In genomic region chr2:26295511-26295910, GRCh38 we compare ENCODE assay signal across 4 cellular contexts.
TF ChIP-seq lines count a peak whose summit lies in the region.

No MANE protein-coding gene starts in this region.

TF ChIP-seq in SK-N-SH treated with all-trans-retinoic acid at 6 μM for 48 hours, 23 proteins besides CTCF, POLR2A, EP300 and RAD21:
- TF ChIP-seq RARB (CRISPR knock-in tag; IDR thresholded peaks at IDR 0.05) (no peak), ZC3H10 (CRISPR knock-in tag; IDR thresholded peaks at IDR 0.05) (no peak), ZNF8 (CRISPR knock-in tag; IDR thresholded peaks at IDR 0.05) (peak; percentile 72)
- TF ChIP-seq, protein P1, sequence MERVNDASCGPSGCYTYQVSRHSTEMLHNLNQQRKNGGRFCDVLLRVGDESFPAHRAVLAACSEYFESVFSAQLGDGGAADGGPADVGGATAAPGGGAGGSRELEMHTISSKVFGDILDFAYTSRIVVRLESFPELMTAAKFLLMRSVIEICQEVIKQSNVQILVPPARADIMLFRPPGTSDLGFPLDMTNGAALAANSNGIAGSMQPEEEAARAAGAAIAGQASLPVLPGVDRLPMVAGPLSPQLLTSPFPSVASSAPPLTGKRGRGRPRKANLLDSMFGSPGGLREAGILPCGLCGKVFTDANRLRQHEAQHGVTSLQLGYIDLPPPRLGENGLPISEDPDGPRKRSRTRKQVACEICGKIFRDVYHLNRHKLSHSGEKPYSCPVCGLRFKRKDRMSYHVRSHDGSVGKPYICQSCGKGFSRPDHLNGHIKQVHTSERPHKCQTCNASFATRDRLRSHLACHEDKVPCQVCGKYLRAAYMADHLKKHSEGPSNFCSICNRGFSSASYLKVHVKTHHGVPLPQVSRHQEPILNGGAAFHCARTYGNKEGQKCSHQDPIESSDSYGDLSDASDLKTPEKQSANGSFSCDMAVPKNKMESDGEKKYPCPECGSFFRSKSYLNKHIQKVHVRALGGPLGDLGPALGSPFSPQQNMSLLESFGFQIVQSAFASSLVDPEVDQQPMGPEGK (CRISPR knock-in tag; IDR thresholded peaks at IDR 0.05; ENCODE audit: borderline replicate concordance): no peak

TF ChIP-seq in SK-N-SH, 30 proteins besides CTCF, POLR2A, EP300 and RAD21 (continues in another document):
- TF ChIP-seq TCF12 (IDR thresholded peaks at IDR 0.05) (no peak), USF2 (IDR thresholded peaks at IDR 0.05; ENCODE audit: borderline replicate concordance, low read depth, low read length) (no peak), FOXJ3 (CRISPR knock-in tag; IDR thresholded peaks at IDR 0.05) (no peak), GABPA (IDR thresholded peaks at IDR 0.05; ENCODE audit: low read depth) (no peak), JUND (IDR thresholded peaks at IDR 0.05) (no peak), EZH2phosphoT487 (IDR thresholded peaks at IDR 0.05; ENCODE audit: borderline replicate concordance, low read depth) (no peak), FOXM1 (IDR thresholded peaks at IDR 0.05; ENCODE audit: low read depth) (no peak), SIN3A (IDR thresholded peaks at IDR 0.05; ENCODE audit: borderline replicate concordance, low read depth, low read length) (no peak), TEAD4 (IDR thresholded peaks at IDR 0.05; ENCODE audit: borderline replicate concordance, insufficient read depth) (no peak), NRF1 (IDR thresholded peaks at IDR 0.05; ENCODE audit: low read depth, low read length) (no peak), REST (IDR thresholded peaks at IDR 0.05; ENCODE audit: low read depth, low read length) (no peak), RCOR1 (IDR thresholded peaks at IDR 0.05; ENCODE audit: low read length) (no peak)

TF ChIP-seq in HEK293, 187 proteins besides CTCF, POLR2A, EP300 and RAD21:
- TF ChIP-seq ZNF280D (tag by site-specific recombination; IDR thresholded peaks at IDR 0.05) (0 out of 2 replicates have a peak, but pooled peaks have one; percentile 39), ZNF146 (tag by site-specific recombination; IDR thresholded peaks at IDR 0.05) (peak; percentile 78), REST (tag by site-specific recombination; IDR thresholded peaks at IDR 0.05) (no peak), ZNF24 (tag by site-specific recombination; IDR thresholded peaks at IDR 0.05) (no peak), ZBTB48 (tag by site-specific recombination; IDR thresholded peaks at IDR 0.05) (no peak)
- TF ChIP-seq, protein P2, sequence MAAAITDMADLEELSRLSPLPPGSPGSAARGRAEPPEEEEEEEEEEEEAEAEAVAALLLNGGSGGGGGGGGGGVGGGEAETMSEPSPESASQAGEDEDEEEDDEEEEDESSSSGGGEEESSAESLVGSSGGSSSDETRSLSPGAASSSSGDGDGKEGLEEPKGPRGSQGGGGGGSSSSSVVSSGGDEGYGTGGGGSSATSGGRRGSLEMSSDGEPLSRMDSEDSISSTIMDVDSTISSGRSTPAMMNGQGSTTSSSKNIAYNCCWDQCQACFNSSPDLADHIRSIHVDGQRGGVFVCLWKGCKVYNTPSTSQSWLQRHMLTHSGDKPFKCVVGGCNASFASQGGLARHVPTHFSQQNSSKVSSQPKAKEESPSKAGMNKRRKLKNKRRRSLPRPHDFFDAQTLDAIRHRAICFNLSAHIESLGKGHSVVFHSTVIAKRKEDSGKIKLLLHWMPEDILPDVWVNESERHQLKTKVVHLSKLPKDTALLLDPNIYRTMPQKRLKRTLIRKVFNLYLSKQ (tag by site-specific recombination; IDR thresholded peaks at IDR 0.05; ENCODE audit: borderline replicate concordance): no peak
- TF ChIP-seq, protein P3, sequence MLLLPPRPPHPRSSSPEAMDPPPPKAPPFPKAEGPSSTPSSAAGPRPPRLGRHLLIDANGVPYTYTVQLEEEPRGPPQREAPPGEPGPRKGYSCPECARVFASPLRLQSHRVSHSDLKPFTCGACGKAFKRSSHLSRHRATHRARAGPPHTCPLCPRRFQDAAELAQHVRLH (tag by site-specific recombination; IDR thresholded peaks at IDR 0.05): peak; percentile 92
TF ChIP-seq in HEK293: peak in this region for 3.

TF ChIP-seq in H1, 55 proteins besides CTCF, POLR2A, EP300 and RAD21:
- 0 out of 2 replicates have a peak, but pooled peaks have one; percentile 17 for TF ChIP-seq KDM1A (IDR thresholded peaks at IDR 0.05; ENCODE audit: borderline replicate concordance, low read length)
- TF ChIP-seq KDM5A (IDR thresholded peaks at IDR 0.05; ENCODE audit: low read length): no peak
- no peak for TF ChIP-seq RFX5 (IDR thresholded peaks at IDR 0.05; ENCODE audit: borderline replicate concordance, low read depth, low read length)
TF ChIP-seq in H1: peak in this region for 1.
